ENCODE assay signal across 1 cellular context in the genomic region with DNA sequence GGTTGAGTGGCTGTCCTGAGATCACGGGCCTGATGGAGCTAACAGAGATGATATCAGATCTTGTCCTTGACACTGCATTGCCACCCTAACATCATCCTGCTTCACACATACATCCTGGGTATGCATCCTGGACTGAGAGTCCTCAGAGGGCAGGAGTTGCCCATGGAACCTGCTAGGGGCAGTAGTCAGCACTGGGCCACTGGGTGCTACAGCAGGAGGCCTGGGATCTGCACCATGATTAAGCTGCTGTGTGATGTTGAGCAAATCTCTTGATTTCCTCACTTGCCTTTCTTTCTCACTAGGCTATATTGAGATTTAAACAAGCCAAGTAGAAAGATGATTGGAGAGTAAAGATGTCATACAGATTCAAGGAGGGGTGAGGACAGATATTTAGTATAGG.
TF ChIP-seq lines count a peak whose summit lies in the region.

No MANE protein-coding gene starts in this region.

TF ChIP-seq in HCT116, 20 proteins besides CTCF, POLR2A, EP300 and RAD21 (continued from another document):
- TF ChIP-seq, protein P1, sequence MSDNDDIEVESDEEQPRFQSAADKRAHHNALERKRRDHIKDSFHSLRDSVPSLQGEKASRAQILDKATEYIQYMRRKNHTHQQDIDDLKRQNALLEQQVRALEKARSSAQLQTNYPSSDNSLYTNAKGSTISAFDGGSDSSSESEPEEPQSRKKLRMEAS (IDR thresholded peaks at IDR 0.05), result no peak
- TF ChIP-seq, protein P2, sequence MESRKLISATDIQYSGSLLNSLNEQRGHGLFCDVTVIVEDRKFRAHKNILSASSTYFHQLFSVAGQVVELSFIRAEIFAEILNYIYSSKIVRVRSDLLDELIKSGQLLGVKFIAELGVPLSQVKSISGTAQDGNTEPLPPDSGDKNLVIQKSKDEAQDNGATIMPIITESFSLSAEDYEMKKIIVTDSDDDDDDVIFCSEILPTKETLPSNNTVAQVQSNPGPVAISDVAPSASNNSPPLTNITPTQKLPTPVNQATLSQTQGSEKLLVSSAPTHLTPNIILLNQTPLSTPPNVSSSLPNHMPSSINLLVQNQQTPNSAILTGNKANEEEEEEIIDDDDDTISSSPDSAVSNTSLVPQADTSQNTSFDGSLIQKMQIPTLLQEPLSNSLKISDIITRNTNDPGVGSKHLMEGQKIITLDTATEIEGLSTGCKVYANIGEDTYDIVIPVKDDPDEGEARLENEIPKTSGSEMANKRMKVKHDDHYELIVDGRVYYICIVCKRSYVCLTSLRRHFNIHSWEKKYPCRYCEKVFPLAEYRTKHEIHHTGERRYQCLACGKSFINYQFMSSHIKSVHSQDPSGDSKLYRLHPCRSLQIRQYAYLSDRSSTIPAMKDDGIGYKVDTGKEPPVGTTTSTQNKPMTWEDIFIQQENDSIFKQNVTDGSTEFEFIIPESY (IDR thresholded peaks at IDR 0.05; ENCODE audit: extremely low read depth, insufficient replicate concordance, low read length), result no peak
- TF ChIP-seq SIN3A (IDR thresholded peaks at IDR 0.05; ENCODE audit: low read depth) (no peak), SRF (IDR thresholded peaks at IDR 0.05; ENCODE audit: low read depth) (no peak)
